Comparison of ENCODE assay signal across 20 cellular contexts in the genomic region with DNA sequence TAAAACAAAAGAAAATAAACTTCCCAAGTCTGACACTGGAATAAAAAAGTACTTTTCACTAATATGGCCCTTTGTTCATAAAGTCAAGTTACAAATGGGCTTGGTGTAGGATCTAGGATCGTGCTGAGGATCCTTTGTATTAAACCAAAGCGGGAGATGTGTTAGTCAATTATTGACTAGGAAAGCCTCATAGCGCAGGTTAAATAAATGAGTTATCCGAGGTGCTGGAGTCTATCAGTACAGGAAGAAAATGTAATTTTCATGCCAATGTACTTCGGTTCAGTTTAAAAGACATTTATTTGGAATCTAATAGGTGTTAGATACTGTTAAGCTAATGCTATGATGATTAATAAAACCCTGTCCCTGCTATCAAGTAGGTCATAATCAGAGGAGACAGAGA.
DNase-seq lines count a peak whose midpoint lies in the region; ATAC-seq, FAIRE-seq and TF ChIP-seq lines count a peak whose summit lies in the region.
"Had no signal": no experiment of that assay in that cellular context is flagged by ENCODE, and none has a peak within 500 bp of the region (broad histone marks: within the 10 kb centered on the region; RNA-seq: fewer than 3 reads in every experiment).

No MANE protein-coding gene starts in this region.

- H3K4me2 ChIP-seq in HepG2 (ENCODE audit: low read depth, low read length) (no peak overlapping the region), mesendoderm (ENCODE audit: low read length) (no peak overlapping the region)
- H3K4me2 ChIP-seq: BLaER1 had no signal

- H3K23ac ChIP-seq in mesendoderm (ENCODE audit: low read length): no peak overlapping the region

- H3K4ac ChIP-seq in mesendoderm (ENCODE audit: low read depth, low read length): peak overlapping the region; percentile 4

- no peaks in the 10 kb centered on the region for H3K79me1 ChIP-seq in mesendoderm (ENCODE audit: low read length)

- H3K27ac ChIP-seq in liver (ENCODE audit: low read depth in 1 of 2, low read length in 2 of 2) (no peak overlapping the region), HepG2 (ENCODE audit: extremely low read length, insufficient read depth, low read length) (no peak overlapping the region), mesendoderm (ENCODE audit: low read depth, low read length) (no peak overlapping the region)
- H3K27ac ChIP-seq: BLaER1 had no signal

- H3K36me3 ChIP-seq in liver (ENCODE audit: control insufficient read depth in 4 of 4, insufficient read depth in 3 of 4, low read depth in 1 of 4, low read length in 3 of 4) (no peaks in the 10 kb centered on the region), HepG2 (replicated peaks in 1 of 2; ENCODE audit: control insufficient read depth in 1 of 2, insufficient read depth in 2 of 2, low read length in 2 of 2) (no peaks in the 10 kb centered on the region), mesendoderm (ENCODE audit: control insufficient read depth, insufficient read depth, low read length) (no peaks in the 10 kb centered on the region)
- H3K36me3 ChIP-seq: BE2C, BLaER1 had no signal

- no peak overlapping the region for H4K5ac ChIP-seq in mesendoderm (ENCODE audit: low read length)

- in situ Hi-C loops in HepG2 (cut with HindIII; ENCODE audit: extremely low pct_ligation_motif_present, low pct_unique_long_range_greater_than_20kb): no loop called here

- no peak overlapping the region for H2AFZ ChIP-seq in HepG2 (ENCODE audit: low read length)

- TF ChIP-seq POLR2A in HepG2 (IDR thresholded peaks at IDR 0.05; ENCODE audit: insufficient read depth in 1 of 2, low read depth in 2 of 2, low read length in 2 of 2): no peak

- no peak overlapping the region for H2AK5ac ChIP-seq in mesendoderm (ENCODE audit: low read length)

- no peak for TF ChIP-seq CTCF in liver (IDR thresholded peaks at IDR 0.05; ENCODE audit: low read depth, low read length, missing input control)
- no peak for TF ChIP-seq CTCF in HepG2 (CRISPR knock-in tag; IDR thresholded peaks at IDR 0.05)

- H3K4me1 ChIP-seq in liver (ENCODE audit: control insufficient read depth in 4 of 4, insufficient read depth in 4 of 4, low read length in 3 of 4) (peaks cover 0 to 5% (median 0%) of the 10 kb centered on the region in 4 donors), HepG2 (ENCODE audit: insufficient read depth, low read length) (no peaks in the 10 kb centered on the region), mesendoderm (ENCODE audit: control insufficient read depth, low read depth, low read length) (peaks cover 3% of the 10 kb centered on the region)
- H3K4me1 ChIP-seq: BE2C, BLaER1 had no signal

- DNase-seq in HepG2 (ENCODE audit: low spot score) (no peak), left lobe of liver (ENCODE audit: low spot score) (no peak), mesendoderm (no peak), NCI-H2227 treated with DMSO at 0.1 percent for 48 hours (lab: John Stamatoyannopoulos, UW) (no peak)
- DNase-seq: 8988T; ACHN; BE2C; C1 segment of cervical spinal cord; CD4-positive, alpha-beta memory T cell; CD4-positive, CD25-positive, alpha-beta regulatory T cell; CD8-positive, alpha-beta memory T cell; COR-L47; DMS79 treated with DMSO at 0.1 percent for 48 hours; GF-D8 had no signal

- intact Hi-C loops in HepG2 (cut with micrococcal nuclease; ENCODE audit: unreplicated experiment): no loop called here

- H3K9me3 ChIP-seq in liver (ENCODE audit: control insufficient read depth in 4 of 4, low read length in 3 of 4) (no peaks in the 10 kb centered on the region), HepG2 (ENCODE audit: low read length) (no peaks in the 10 kb centered on the region)
- H3K9me3 ChIP-seq: BE2C, BLaER1 had no signal

- H4K20me1 ChIP-seq in HepG2 (ENCODE audit: insufficient read depth, low read length): no peaks in the 10 kb centered on the region
- H4K20me1 ChIP-seq: BLaER1 had no signal

- FAIRE-seq in HepG2 (lab: Jason Lieb, UNC): no peak
- FAIRE-seq: A204.1, G401.6, GM12891 had no signal

- H3K27me3 ChIP-seq in liver (ENCODE audit: control insufficient read depth in 4 of 4, insufficient read depth in 4 of 4, low read length in 3 of 4) (no peaks in the 10 kb centered on the region), HepG2 (ENCODE audit: control insufficient read depth in 1 of 2, insufficient read depth in 2 of 2, low read length in 2 of 2) (no peaks in the 10 kb centered on the region), mesendoderm (ENCODE audit: insufficient read depth, low read length, poor library complexity) (no peaks in the 10 kb centered on the region)
- H3K27me3 ChIP-seq: BE2C, BLaER1 had no signal

- H2BK5ac ChIP-seq in mesendoderm (ENCODE audit: low read length): no peak overlapping the region

- no peak overlapping the region for H3K4me3 ChIP-seq in liver (ENCODE audit: low read depth in 1 of 3, low read length in 3 of 3)
- no peak overlapping the region for H3K4me3 ChIP-seq in HepG2 (replicated peaks in 1 of 3; ENCODE audit: insufficient read depth in 1 of 3, low read depth in 2 of 3, low read length in 3 of 3)
- no peak overlapping the region for H3K4me3 ChIP-seq in mesendoderm (ENCODE audit: low read length)
- H3K4me3 ChIP-seq: BLaER1 had no signal

- ATAC-seq in HepG2 (no peak), left lobe of liver (peak; percentile 62), GM18519 (IDR thresholded peaks at IDR 0.05; ENCODE audit: low FRiP score, unreplicated experiment) (no peak)

- H2BK15ac ChIP-seq in mesendoderm (replicated peaks; ENCODE audit: low read depth): no peak overlapping the region

- H3K9ac ChIP-seq in liver (ENCODE audit: low read depth in 1 of 2, low read length in 2 of 2): no peak overlapping the region
- no peak overlapping the region for H3K9ac ChIP-seq in HepG2 (ENCODE audit: insufficient read depth, low read depth, low read length)
- H3K9ac ChIP-seq in mesendoderm (ENCODE audit: low read length): no peak overlapping the region
- H3K9ac ChIP-seq: BLaER1 had no signal

- H3K79me2 ChIP-seq in HepG2 (ENCODE audit: insufficient read depth, low read length) (no peaks in the 10 kb centered on the region), mesendoderm (ENCODE audit: control insufficient read depth, insufficient read depth, low read length) (no peaks in the 10 kb centered on the region)

- CTCF ChIA-PET in HepG2 (lab: Yijun Ruan, JAX; ENCODE audit: low intra/inter-chr PET ratio, low total read pairs): no interaction called here

- H4K8ac ChIP-seq in mesendoderm (ENCODE audit: low read depth, low read length): no peak overlapping the region

- BruUV-seq in HepG2 (replicated peaks; lab: Mats Ljungman, UMichigan): no TSS peak

- no peak overlapping the region for H3K18ac ChIP-seq in mesendoderm (ENCODE audit: low read length)

- POLR2A ChIA-PET in HepG2 (lab: Yijun Ruan, JAX): no interaction called here

- WGBS in liver: 27% methylated on average over 5 of the region's 5 CpGs
- 10% methylated on average over 5 of the region's 5 CpGs for WGBS in HepG2 (ENCODE audit: low lambda C conversion rate)
- WGBS in mesendoderm (ENCODE audit: extremely low coverage, insufficient coverage, low lambda C conversion rate): no CpG with 5 or more reads among the region's 5 CpGs

- H3K56ac ChIP-seq in mesendoderm (ENCODE audit: low read length): no peak overlapping the region

- no peak for TF ChIP-seq EP300 in HepG2 (IDR thresholded peaks at IDR 0.05; ENCODE audit: low read depth in 2 of 2, low read length in 2 of 2)
- no peak for TF ChIP-seq EP300 in HepG2 (CRISPR knock-in tag; IDR thresholded peaks at IDR 0.05; ENCODE audit: borderline replicate concordance)

- TF ChIP-seq RAD21 in liver (IDR thresholded peaks at IDR 0.05) (no peak), HepG2 (CRISPR knock-in tag; IDR thresholded peaks at IDR 0.05) (no peak)

- no peak overlapping the region for H2BK120ac ChIP-seq in mesendoderm (ENCODE audit: low read depth, low read length)

TF ChIP-seq in liver, 16 proteins besides CTCF, POLR2A, EP300 and RAD21 (continues in another document):
- TF ChIP-seq GABPA (IDR thresholded peaks at IDR 0.05 in 1 of 2, conservative IDR thresholded peaks at IDR 0.05 in 1 of 2): no peak

TF ChIP-seq in HepG2, 621 proteins besides CTCF, POLR2A, EP300 and RAD21:
- TF ChIP-seq ZFP1 (CRISPR knock-in tag; IDR thresholded peaks at IDR 0.05): no peak
- TF ChIP-seq, protein P1, sequence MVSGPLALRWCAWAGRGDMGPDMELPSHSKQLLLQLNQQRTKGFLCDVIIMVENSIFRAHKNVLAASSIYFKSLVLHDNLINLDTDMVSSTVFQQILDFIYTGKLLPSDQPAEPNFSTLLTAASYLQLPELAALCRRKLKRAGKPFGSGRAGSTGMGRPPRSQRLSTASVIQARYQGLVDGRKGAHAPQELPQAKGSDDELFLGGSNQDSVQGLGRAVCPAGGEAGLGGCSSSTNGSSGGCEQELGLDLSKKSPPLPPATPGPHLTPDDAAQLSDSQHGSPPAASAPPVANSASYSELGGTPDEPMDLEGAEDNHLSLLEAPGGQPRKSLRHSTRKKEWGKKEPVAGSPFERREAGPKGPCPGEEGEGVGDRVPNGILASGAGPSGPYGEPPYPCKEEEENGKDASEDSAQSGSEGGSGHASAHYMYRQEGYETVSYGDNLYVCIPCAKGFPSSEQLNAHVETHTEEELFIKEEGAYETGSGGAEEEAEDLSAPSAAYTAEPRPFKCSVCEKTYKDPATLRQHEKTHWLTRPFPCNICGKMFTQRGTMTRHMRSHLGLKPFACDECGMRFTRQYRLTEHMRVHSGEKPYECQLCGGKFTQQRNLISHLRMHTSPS (CRISPR knock-in tag; IDR thresholded peaks at IDR 0.05; ENCODE audit: low read depth): no peak
- no peak for TF ChIP-seq FLYWCH1 (CRISPR knock-in tag; IDR thresholded peaks at IDR 0.05)
- TF ChIP-seq, protein P2, sequence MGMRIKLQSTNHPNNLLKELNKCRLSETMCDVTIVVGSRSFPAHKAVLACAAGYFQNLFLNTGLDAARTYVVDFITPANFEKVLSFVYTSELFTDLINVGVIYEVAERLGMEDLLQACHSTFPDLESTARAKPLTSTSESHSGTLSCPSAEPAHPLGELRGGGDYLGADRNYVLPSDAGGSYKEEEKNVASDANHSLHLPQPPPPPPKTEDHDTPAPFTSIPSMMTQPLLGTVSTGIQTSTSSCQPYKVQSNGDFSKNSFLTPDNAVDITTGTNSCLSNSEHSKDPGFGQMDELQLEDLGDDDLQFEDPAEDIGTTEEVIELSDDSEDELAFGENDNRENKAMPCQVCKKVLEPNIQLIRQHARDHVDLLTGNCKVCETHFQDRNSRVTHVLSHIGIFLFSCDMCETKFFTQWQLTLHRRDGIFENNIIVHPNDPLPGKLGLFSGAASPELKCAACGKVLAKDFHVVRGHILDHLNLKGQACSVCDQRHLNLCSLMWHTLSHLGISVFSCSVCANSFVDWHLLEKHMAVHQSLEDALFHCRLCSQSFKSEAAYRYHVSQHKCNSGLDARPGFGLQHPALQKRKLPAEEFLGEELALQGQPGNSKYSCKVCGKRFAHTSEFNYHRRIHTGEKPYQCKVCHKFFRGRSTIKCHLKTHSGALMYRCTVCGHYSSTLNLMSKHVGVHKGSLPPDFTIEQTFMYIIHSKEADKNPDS (CRISPR knock-in tag; IDR thresholded peaks at IDR 0.05): no peak
- no peak for TF ChIP-seq ZNF3 (CRISPR knock-in tag; IDR thresholded peaks at IDR 0.05)
TF ChIP-seq in HepG2: peak in this region for 0.
